In the genomic region with DNA sequence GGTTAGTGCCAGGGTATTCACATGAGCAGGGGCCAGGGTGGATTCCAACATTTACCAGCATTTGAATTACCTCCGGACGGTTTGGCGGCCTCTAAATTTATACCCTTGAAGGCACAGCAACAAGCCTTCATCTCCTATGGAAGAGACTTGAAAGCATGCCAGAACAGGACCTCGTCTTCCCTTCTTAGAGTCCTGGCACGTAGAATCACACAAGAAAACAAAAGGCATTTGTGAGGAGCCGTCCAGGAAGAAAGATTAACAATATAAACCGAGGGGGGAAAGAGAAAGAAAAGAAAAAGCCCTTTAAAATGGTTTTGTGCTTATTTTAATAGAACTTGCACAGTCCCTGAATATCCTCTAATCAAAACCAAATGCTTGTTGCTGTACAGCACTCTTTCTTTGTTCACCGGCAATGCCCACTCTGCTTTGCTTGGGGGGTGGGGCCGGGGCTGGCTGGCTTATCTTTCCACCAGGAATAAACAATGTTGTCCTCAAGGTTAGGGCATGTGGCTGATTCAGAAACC, we compare ENCODE assay signal across 11 cellular contexts.
DNase-seq lines count a peak whose midpoint lies in the region; TF ChIP-seq lines count a peak whose summit lies in the region.
"Had no signal": no experiment of that assay in that cellular context is flagged by ENCODE, and none has a peak within 500 bp of the region (broad histone marks: within the 10 kb centered on the region; RNA-seq: fewer than 3 reads in every experiment).

No MANE protein-coding gene starts in this region.

- H3K4me3 ChIP-seq in BE2C (ENCODE audit: low read depth, low read length): peak overlapping the region; percentile 45
- H3K4me3 ChIP-seq in SJSA1: peak overlapping the region; percentile 30
- peak overlapping the region; percentile 37 for H3K4me3 ChIP-seq in rectal smooth muscle tissue (ENCODE audit: low read length)

- peaks cover 11% of the 10 kb centered on the region for H3K9me3 Mint-ChIP-seq in activated CD4-positive, alpha-beta memory T cell treated with anti-CD3 and anti-CD28 coated beads, Interleukin-2, amount 10 ng/mL, durations not matched to agents 7 days and 5 days
- H3K9me3 Mint-ChIP-seq: CD14-positive monocyte had no signal

- no peak overlapping the region for H3K9ac ChIP-seq in rectal smooth muscle tissue (ENCODE audit: low read length)

- peaks cover 19% of the 10 kb centered on the region for H3K4me1 ChIP-seq in BE2C
- peaks cover 31% of the 10 kb centered on the region for H3K4me1 ChIP-seq in SJSA1 (replicated peaks)
- no peaks in the 10 kb centered on the region for H3K4me1 ChIP-seq in rectal smooth muscle tissue (ENCODE audit: control insufficient read depth, insufficient read depth, low read length)

- DNase-seq in BE2C (peak; percentile 66), SJSA1 (ENCODE audit: low read depth in 1 of 2, low spot score in 2 of 2) (peak; percentile 77 to 86), globus pallidus (ENCODE audit: low spot score) (peak; percentile 67), NCI-H2196 (lab: John Stamatoyannopoulos, UW; ENCODE audit: unreplicated experiment) (no peak), SW 1271 (lab: John Stamatoyannopoulos, UW) (no peak), LoVo (ENCODE audit: low spot score) (no peak)
- DNase-seq in activated CD4-positive, alpha-beta memory T cell treated with anti-CD3 and anti-CD28 coated beads, Interleukin-2, amount 10 ng/mL, durations not matched to agents 7 days and 5 days: no peak
- DNase-seq: dermis blood vessel endothelial cell had no signal

- H3K36me3 Mint-ChIP-seq in activated CD4-positive, alpha-beta memory T cell treated with anti-CD3 and anti-CD28 coated beads, Interleukin-2, amount 10 ng/mL, durations not matched to agents 7 days and 5 days (ENCODE audit: low read depth): no peaks in the 10 kb centered on the region
- H3K36me3 Mint-ChIP-seq: CD14-positive monocyte had no signal

- no peak for TF ChIP-seq CTCF in BE2C (IDR thresholded peaks at IDR 0.05; ENCODE audit: low read depth, low read length)

- H3K4me1 Mint-ChIP-seq in activated CD4-positive, alpha-beta memory T cell treated with anti-CD3 and anti-CD28 coated beads, Interleukin-2, amount 10 ng/mL, durations not matched to agents 7 days and 5 days: no peaks in the 10 kb centered on the region
- H3K4me1 Mint-ChIP-seq: stimulated activated effector memory CD8-positive, alpha-beta T cell treated with anti-CD3 and anti-CD28 coated beads, Interleukin-12 subunit alpha, Interleukin-12 subunit beta, amount 100 ng/mL, for 72 hours had no signal

- H3K36me3 ChIP-seq in BE2C (no peaks in the 10 kb centered on the region), SJSA1 (peaks cover 26% of the 10 kb centered on the region), rectal smooth muscle tissue (ENCODE audit: control insufficient read depth, insufficient read depth, low read length) (no peaks in the 10 kb centered on the region)

- peak overlapping the region; percentile 79 for H3K27ac ChIP-seq in SJSA1
- no peak overlapping the region for H3K27ac ChIP-seq in rectal smooth muscle tissue (ENCODE audit: low read depth, low read length)

- H3K9me3 ChIP-seq in BE2C (no peaks in the 10 kb centered on the region), SJSA1 (replicated peaks) (no peaks in the 10 kb centered on the region)

- POLR2A ChIA-PET in activated CD4-positive, alpha-beta memory T cell treated with anti-CD3 and anti-CD28 coated beads, Interleukin-2, amount 10 ng/mL, durations not matched to agents 7 days and 5 days (lab: Charles Lee): no interaction called here

- H3K27me3 ChIP-seq in BE2C (no peaks in the 10 kb centered on the region), SJSA1 (replicated peaks) (no peaks in the 10 kb centered on the region), rectal smooth muscle tissue (ENCODE audit: control insufficient read depth, insufficient read depth, low read length) (no peaks in the 10 kb centered on the region)

- H3K4me3 Mint-ChIP-seq in activated CD4-positive, alpha-beta memory T cell treated with anti-CD3 and anti-CD28 coated beads, Interleukin-2, amount 10 ng/mL, durations not matched to agents 7 days and 5 days: no peak overlapping the region
- H3K4me3 Mint-ChIP-seq: CD14-positive monocyte; stimulated activated effector memory CD8-positive, alpha-beta T cell treated with anti-CD3 and anti-CD28 coated beads, Interleukin-12 subunit alpha, Interleukin-12 subunit beta, amount 100 ng/mL, for 72 hours had no signal

- no peak overlapping the region for H3K27ac Mint-ChIP-seq in activated CD4-positive, alpha-beta memory T cell treated with anti-CD3 and anti-CD28 coated beads, Interleukin-2, amount 10 ng/mL, durations not matched to agents 7 days and 5 days
- H3K27ac Mint-ChIP-seq: CD14-positive monocyte; stimulated activated effector memory CD8-positive, alpha-beta T cell treated with anti-CD3 and anti-CD28 coated beads, Interleukin-12 subunit alpha, Interleukin-12 subunit beta, amount 100 ng/mL, for 72 hours had no signal

- no peaks in the 10 kb centered on the region for H3K27me3 Mint-ChIP-seq in activated CD4-positive, alpha-beta memory T cell treated with anti-CD3 and anti-CD28 coated beads, Interleukin-2, amount 10 ng/mL, durations not matched to agents 7 days and 5 days

- CTCF ChIA-PET in activated CD4-positive, alpha-beta memory T cell treated with anti-CD3 and anti-CD28 coated beads, Interleukin-2, amount 10 ng/mL, durations not matched to agents 7 days and 5 days (lab: Charles Lee): no interaction called here

Comparison
In these comparisons a context has a peak if more than half of its experiments do, and no peak if none do; other contexts are left out.
1. DNase-seq: peak in BE2C (single experiment), SJSA1 (2 of 2) and globus pallidus (single experiment); none in NCI-H2196 (single experiment), SW 1271 (0 of 2), activated CD4-positive, alpha-beta memory T cell treated with anti-CD3 and anti-CD28 coated beads, Interleukin-2, amount 10 ng/mL, durations not matched to agents 7 days and 5 days (single experiment) and LoVo (single experiment).
2. Peak in every context shown above with its lines, with median percentiles within 50 percentile points of each other: H3K4me3 ChIP-seq.